ENCODE assay signal across 2 cellular contexts in genomic region chr16:81001330-81001729, GRCh38.
A peak's percentile ranks its signal among the peaks of the same experiment; 100 is the strongest.
TF ChIP-seq lines count a peak whose summit lies in the region.

No MANE protein-coding gene starts in this region.

TF ChIP-seq in HepG2, 621 proteins besides CTCF, POLR2A, EP300 and RAD21:
- no peak for TF ChIP-seq FOXA3 (CRISPR knock-in tag; IDR thresholded peaks at IDR 0.05)
- no peak for TF ChIP-seq ZNF557 (CRISPR knock-in tag; IDR thresholded peaks at IDR 0.05)
- TF ChIP-seq KMT2A (CRISPR knock-in tag; IDR thresholded peaks at IDR 0.05), result no peak
- TF ChIP-seq CEBPB (IDR thresholded peaks at IDR 0.05; ENCODE audit: borderline replicate concordance, low read depth, low read length), result 0 out of 2 replicates have a peak, but pooled peaks have one; percentile 26
- no peak for TF ChIP-seq PRDM4 (CRISPR knock-in tag; IDR thresholded peaks at IDR 0.05; ENCODE audit: borderline replicate concordance)

TF ChIP-seq in HEK293T, 16 proteins besides CTCF, POLR2A, EP300 and RAD21:
- TF ChIP-seq, protein P1, sequence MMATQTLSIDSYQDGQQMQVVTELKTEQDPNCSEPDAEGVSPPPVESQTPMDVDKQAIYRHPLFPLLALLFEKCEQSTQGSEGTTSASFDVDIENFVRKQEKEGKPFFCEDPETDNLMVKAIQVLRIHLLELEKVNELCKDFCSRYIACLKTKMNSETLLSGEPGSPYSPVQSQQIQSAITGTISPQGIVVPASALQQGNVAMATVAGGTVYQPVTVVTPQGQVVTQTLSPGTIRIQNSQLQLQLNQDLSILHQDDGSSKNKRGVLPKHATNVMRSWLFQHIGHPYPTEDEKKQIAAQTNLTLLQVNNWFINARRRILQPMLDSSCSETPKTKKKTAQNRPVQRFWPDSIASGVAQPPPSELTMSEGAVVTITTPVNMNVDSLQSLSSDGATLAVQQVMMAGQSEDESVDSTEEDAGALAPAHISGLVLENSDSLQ (IDR thresholded peaks at IDR 0.05), result peak; percentile 60
- TF ChIP-seq FOXK2 (IDR thresholded peaks at IDR 0.05), result no peak
- TF ChIP-seq SP1 (IDR thresholded peaks at IDR 0.05), result no peak
TF ChIP-seq in HEK293T: peak in this region for 1.
